ENCODE assay signal across 1 cellular context in genomic region chr6:41966214-41966920, GRCh38.
TF ChIP-seq lines count a peak whose summit lies in the region.

No MANE protein-coding gene starts in this region.

TF ChIP-seq in GM23338, 12 proteins besides CTCF, POLR2A, EP300 and RAD21 (continued from another document):
- TF ChIP-seq ZNF462 (CRISPR knock-in tag; IDR thresholded peaks at IDR 0.05) (no peak), STAT1 (IDR thresholded peaks at IDR 0.05; ENCODE audit: unreplicated experiment) (no peak), REST (IDR thresholded peaks at IDR 0.05; ENCODE audit: unreplicated experiment) (no peak), CREB1 (CRISPR knock-in tag; IDR thresholded peaks at IDR 0.05; ENCODE audit: low read depth) (no peak), JUNB (IDR thresholded peaks at IDR 0.05; ENCODE audit: unreplicated experiment) (no peak), ETS1 (IDR thresholded peaks at IDR 0.05) (no peak), POLR2AphosphoS5 (IDR thresholded peaks at IDR 0.05; ENCODE audit: low read depth) (no peak), EZH2 (IDR thresholded peaks at IDR 0.05; ENCODE audit: low read depth, unreplicated experiment) (no peak)
